Comparison of ENCODE assay signal across 22 cellular contexts in the genomic region with DNA sequence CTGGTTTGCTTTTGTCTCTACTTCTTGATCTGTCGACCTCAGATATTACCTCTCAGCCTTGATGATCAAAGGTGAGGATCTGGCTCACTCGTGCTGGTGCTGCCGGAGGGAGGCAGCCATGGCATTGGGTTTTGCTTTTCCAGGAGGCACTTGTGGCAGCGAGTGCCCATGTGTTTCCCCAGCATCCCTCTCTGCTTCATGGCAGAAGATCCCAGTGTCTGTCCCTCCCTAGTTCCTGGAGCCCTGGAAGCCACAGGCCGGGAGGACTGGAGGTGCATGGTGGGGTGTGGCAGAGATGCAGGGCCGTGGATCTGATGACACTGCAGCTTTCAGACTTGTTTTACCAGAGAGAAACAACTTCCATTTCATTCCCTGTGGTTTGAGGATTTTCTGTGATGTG.
"Had no signal": no experiment of that assay in that cellular context is flagged by ENCODE, and none has a peak within 500 bp of the region (broad histone marks: within the 10 kb centered on the region; RNA-seq: fewer than 3 reads in every experiment).

No MANE protein-coding gene starts in this region.

- H3K27ac ChIP-seq: SK-N-MC had no signal

- H3K36me3 ChIP-seq: MG63 had no signal

- H3K27me3 ChIP-seq: MG63, SJSA1 had no signal

- H3K4me3 ChIP-seq: MG63, SK-N-MC had no signal

- DNase-seq: Karpas-422, KG1, MG63, NCI-H1092, NCI-H1105 treated with DMSO at 0.1 percent for 48 hours, NCI-H1417 treated with DMSO at 0.1 percent for 48 hours, NCI-H146, NCI-H1694 treated with DMSO at 0.1 percent for 48 hours, NCI-H1930, NCI-H2081, NCI-H2107, NCI-H2227 treated with DMSO at 0.1 percent for 48 hours, NCI-H446, NCI-H510A, NCI-H524 treated with DMSO at 0.1 percent for 48 hours, NCI-H69, NCI-H774, Right ventricle myocardium superior, RPMI8226, SIG-M5 had no signal

- H3K9me3 ChIP-seq: MG63, SJSA1 had no signal
